2 cellular contexts compared by ENCODE assay signal in the genomic region with DNA sequence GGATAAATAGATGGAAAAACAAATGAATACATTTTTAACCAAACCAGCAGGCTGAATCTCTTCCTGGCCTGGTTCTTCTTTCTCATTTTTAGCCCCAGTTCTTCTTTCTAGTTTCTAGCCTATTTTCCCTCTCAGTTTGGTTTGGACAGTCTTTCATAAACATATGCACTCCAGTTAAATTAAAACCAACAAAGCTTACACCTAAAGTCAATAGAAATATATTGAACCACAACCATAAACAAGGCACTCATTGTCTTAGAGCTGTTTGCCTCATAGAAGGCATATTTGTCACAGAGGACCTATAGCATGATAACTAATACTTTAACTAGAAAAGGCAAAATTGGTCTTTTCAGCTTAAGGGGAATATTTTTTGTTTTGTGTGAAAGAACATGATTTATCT.
TF ChIP-seq lines count a peak whose summit lies in the region.

No MANE protein-coding gene starts in this region.

TF ChIP-seq in HCT116, 20 proteins besides CTCF, POLR2A, EP300 and RAD21 (continued from another document):
- TF ChIP-seq, protein P1, sequence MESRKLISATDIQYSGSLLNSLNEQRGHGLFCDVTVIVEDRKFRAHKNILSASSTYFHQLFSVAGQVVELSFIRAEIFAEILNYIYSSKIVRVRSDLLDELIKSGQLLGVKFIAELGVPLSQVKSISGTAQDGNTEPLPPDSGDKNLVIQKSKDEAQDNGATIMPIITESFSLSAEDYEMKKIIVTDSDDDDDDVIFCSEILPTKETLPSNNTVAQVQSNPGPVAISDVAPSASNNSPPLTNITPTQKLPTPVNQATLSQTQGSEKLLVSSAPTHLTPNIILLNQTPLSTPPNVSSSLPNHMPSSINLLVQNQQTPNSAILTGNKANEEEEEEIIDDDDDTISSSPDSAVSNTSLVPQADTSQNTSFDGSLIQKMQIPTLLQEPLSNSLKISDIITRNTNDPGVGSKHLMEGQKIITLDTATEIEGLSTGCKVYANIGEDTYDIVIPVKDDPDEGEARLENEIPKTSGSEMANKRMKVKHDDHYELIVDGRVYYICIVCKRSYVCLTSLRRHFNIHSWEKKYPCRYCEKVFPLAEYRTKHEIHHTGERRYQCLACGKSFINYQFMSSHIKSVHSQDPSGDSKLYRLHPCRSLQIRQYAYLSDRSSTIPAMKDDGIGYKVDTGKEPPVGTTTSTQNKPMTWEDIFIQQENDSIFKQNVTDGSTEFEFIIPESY (IDR thresholded peaks at IDR 0.05; ENCODE audit: extremely low read depth, insufficient replicate concordance, low read length) = no peak
- no peak for TF ChIP-seq CEBPB (IDR thresholded peaks at IDR 0.05; ENCODE audit: low read depth)
- TF ChIP-seq, protein P2, sequence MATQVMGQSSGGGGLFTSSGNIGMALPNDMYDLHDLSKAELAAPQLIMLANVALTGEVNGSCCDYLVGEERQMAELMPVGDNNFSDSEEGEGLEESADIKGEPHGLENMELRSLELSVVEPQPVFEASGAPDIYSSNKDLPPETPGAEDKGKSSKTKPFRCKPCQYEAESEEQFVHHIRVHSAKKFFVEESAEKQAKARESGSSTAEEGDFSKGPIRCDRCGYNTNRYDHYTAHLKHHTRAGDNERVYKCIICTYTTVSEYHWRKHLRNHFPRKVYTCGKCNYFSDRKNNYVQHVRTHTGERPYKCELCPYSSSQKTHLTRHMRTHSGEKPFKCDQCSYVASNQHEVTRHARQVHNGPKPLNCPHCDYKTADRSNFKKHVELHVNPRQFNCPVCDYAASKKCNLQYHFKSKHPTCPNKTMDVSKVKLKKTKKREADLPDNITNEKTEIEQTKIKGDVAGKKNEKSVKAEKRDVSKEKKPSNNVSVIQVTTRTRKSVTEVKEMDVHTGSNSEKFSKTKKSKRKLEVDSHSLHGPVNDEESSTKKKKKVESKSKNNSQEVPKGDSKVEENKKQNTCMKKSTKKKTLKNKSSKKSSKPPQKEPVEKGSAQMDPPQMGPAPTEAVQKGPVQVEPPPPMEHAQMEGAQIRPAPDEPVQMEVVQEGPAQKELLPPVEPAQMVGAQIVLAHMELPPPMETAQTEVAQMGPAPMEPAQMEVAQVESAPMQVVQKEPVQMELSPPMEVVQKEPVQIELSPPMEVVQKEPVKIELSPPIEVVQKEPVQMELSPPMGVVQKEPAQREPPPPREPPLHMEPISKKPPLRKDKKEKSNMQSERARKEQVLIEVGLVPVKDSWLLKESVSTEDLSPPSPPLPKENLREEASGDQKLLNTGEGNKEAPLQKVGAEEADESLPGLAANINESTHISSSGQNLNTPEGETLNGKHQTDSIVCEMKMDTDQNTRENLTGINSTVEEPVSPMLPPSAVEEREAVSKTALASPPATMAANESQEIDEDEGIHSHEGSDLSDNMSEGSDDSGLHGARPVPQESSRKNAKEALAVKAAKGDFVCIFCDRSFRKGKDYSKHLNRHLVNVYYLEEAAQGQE (IDR thresholded peaks at IDR 0.05; ENCODE audit: low read depth) = no peak
- TF ChIP-seq POLR2AphosphoS5 (IDR thresholded peaks at IDR 0.05; ENCODE audit: low read depth, low read length) = no peak
- no peak for TF ChIP-seq CBX3 (IDR thresholded peaks at IDR 0.05; ENCODE audit: low read depth)
- TF ChIP-seq, protein P3, sequence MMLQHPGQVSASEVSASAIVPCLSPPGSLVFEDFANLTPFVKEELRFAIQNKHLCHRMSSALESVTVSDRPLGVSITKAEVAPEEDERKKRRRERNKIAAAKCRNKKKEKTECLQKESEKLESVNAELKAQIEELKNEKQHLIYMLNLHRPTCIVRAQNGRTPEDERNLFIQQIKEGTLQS (IDR thresholded peaks at IDR 0.05) = no peak
- TF ChIP-seq JUND (IDR thresholded peaks at IDR 0.05) = no peak
- TF ChIP-seq TCF7L2 (IDR thresholded peaks at IDR 0.05; ENCODE audit: borderline replicate concordance, extremely low read depth, insufficient read depth, insufficient read length) = no peak
- TF ChIP-seq EGR1 (IDR thresholded peaks at IDR 0.05; ENCODE audit: low read depth) = no peak
- no peak for TF ChIP-seq FOSL1 (IDR thresholded peaks at IDR 0.05; ENCODE audit: low read depth)
- no peak for TF ChIP-seq SIN3A (IDR thresholded peaks at IDR 0.05; ENCODE audit: low read depth)
- TF ChIP-seq EZH2phosphoT487 (IDR thresholded peaks at IDR 0.05; ENCODE audit: borderline replicate concordance) = no peak
- TF ChIP-seq ZFX (IDR thresholded peaks at IDR 0.05) = no peak
- no peak for TF ChIP-seq ZNF274 (IDR thresholded peaks at IDR 0.05; ENCODE audit: low read depth, low read length)
- TF ChIP-seq SP1 (IDR thresholded peaks at IDR 0.05; ENCODE audit: low read depth) = no peak
- TF ChIP-seq, protein P4, sequence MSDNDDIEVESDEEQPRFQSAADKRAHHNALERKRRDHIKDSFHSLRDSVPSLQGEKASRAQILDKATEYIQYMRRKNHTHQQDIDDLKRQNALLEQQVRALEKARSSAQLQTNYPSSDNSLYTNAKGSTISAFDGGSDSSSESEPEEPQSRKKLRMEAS (IDR thresholded peaks at IDR 0.05) = no peak
- TF ChIP-seq SRF (IDR thresholded peaks at IDR 0.05; ENCODE audit: low read depth) = no peak

TF ChIP-seq in WTC11, 78 proteins besides CTCF, POLR2A, EP300 and RAD21:
- TF ChIP-seq, protein P5, sequence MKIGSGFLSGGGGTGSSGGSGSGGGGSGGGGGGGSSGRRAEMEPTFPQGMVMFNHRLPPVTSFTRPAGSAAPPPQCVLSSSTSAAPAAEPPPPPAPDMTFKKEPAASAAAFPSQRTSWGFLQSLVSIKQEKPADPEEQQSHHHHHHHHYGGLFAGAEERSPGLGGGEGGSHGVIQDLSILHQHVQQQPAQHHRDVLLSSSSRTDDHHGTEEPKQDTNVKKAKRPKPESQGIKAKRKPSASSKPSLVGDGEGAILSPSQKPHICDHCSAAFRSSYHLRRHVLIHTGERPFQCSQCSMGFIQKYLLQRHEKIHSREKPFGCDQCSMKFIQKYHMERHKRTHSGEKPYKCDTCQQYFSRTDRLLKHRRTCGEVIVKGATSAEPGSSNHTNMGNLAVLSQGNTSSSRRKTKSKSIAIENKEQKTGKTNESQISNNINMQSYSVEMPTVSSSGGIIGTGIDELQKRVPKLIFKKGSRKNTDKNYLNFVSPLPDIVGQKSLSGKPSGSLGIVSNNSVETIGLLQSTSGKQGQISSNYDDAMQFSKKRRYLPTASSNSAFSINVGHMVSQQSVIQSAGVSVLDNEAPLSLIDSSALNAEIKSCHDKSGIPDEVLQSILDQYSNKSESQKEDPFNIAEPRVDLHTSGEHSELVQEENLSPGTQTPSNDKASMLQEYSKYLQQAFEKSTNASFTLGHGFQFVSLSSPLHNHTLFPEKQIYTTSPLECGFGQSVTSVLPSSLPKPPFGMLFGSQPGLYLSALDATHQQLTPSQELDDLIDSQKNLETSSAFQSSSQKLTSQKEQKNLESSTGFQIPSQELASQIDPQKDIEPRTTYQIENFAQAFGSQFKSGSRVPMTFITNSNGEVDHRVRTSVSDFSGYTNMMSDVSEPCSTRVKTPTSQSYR (CRISPR knock-in tag; IDR thresholded peaks at IDR 0.05) = no peak
- TF ChIP-seq, protein P6, sequence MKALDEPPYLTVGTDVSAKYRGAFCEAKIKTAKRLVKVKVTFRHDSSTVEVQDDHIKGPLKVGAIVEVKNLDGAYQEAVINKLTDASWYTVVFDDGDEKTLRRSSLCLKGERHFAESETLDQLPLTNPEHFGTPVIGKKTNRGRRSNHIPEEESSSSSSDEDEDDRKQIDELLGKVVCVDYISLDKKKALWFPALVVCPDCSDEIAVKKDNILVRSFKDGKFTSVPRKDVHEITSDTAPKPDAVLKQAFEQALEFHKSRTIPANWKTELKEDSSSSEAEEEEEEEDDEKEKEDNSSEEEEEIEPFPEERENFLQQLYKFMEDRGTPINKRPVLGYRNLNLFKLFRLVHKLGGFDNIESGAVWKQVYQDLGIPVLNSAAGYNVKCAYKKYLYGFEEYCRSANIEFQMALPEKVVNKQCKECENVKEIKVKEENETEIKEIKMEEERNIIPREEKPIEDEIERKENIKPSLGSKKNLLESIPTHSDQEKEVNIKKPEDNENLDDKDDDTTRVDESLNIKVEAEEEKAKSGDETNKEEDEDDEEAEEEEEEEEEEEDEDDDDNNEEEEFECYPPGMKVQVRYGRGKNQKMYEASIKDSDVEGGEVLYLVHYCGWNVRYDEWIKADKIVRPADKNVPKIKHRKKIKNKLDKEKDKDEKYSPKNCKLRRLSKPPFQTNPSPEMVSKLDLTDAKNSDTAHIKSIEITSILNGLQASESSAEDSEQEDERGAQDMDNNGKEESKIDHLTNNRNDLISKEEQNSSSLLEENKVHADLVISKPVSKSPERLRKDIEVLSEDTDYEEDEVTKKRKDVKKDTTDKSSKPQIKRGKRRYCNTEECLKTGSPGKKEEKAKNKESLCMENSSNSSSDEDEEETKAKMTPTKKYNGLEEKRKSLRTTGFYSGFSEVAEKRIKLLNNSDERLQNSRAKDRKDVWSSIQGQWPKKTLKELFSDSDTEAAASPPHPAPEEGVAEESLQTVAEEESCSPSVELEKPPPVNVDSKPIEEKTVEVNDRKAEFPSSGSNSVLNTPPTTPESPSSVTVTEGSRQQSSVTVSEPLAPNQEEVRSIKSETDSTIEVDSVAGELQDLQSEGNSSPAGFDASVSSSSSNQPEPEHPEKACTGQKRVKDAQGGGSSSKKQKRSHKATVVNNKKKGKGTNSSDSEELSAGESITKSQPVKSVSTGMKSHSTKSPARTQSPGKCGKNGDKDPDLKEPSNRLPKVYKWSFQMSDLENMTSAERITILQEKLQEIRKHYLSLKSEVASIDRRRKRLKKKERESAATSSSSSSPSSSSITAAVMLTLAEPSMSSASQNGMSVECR (CRISPR knock-in tag; IDR thresholded peaks at IDR 0.05; ENCODE audit: borderline replicate concordance) = no peak
- TF ChIP-seq, protein P7, sequence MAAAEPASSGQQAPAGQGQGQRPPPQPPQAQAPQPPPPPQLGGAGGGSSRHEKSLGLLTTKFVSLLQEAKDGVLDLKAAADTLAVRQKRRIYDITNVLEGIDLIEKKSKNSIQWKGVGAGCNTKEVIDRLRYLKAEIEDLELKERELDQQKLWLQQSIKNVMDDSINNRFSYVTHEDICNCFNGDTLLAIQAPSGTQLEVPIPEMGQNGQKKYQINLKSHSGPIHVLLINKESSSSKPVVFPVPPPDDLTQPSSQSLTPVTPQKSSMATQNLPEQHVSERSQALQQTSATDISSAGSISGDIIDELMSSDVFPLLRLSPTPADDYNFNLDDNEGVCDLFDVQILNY (CRISPR knock-in tag; IDR thresholded peaks at IDR 0.05) = no peak
- TF ChIP-seq GABPB1 (CRISPR knock-in tag; IDR thresholded peaks at IDR 0.05) = peak; percentile 54; the same call in 1 of the 2 replicates
- TF ChIP-seq SMAD3 (CRISPR knock-in tag; IDR thresholded peaks at IDR 0.05; ENCODE audit: borderline replicate concordance) = no peak
- TF ChIP-seq MXD4 (CRISPR knock-in tag; IDR thresholded peaks at IDR 0.05; ENCODE audit: borderline replicate concordance) = no peak
- no peak for TF ChIP-seq SOX15 (CRISPR knock-in tag; IDR thresholded peaks at IDR 0.05)
